ENCODE assay signal across 1 cellular context in the genomic region with DNA sequence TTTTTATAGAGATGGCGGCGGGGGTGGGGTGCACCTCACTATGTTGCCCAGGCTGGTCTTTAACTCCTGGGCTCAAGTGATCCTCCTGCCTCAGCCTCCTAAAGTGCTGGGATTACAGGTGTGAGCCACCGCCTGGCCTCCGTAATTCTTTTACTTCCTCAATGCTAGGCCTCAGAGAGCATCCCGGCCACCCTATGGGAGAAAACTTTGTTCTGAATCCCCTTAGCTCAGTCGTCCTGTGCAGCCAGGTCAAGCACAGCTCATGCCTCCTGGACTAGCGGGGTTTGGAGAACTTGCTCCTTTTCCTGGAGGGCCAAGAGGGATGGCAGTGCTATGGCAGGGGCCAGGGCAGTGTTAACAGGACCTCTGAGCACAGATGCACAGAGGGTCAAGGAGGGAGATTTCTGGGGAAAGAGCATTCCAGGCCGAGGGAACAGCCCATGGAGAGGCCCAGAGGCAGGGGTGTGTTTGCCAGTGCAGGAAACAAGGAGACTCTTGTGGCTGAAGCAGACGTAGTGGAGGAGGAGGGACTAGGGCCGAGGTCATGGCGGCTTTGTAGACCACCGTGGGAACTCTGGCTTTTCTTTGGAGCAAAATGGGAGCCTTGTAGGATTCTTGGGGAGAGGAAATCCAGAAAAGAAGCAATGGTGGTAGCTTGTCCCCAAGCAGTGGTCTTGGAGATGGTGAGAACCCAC.
TF ChIP-seq lines count a peak whose summit lies in the region.

No MANE protein-coding gene starts in this region.

TF ChIP-seq in IMR-90, 13 proteins besides CTCF, POLR2A, EP300 and RAD21:
- TF ChIP-seq FOS (IDR thresholded peaks at IDR 0.05; ENCODE audit: low read depth, low read length), result no peak
- TF ChIP-seq, protein P1, sequence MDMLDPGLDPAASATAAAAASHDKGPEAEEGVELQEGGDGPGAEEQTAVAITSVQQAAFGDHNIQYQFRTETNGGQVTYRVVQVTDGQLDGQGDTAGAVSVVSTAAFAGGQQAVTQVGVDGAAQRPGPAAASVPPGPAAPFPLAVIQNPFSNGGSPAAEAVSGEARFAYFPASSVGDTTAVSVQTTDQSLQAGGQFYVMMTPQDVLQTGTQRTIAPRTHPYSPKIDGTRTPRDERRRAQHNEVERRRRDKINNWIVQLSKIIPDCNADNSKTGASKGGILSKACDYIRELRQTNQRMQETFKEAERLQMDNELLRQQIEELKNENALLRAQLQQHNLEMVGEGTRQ (IDR thresholded peaks at IDR 0.05; ENCODE audit: low read depth, low read length), result no peak
- no peak for TF ChIP-seq RFX5 (IDR thresholded peaks at IDR 0.05; ENCODE audit: low read depth, low read length)
- TF ChIP-seq CHD1 (IDR thresholded peaks at IDR 0.05; ENCODE audit: low read depth, low read length), result no peak
- no peak for TF ChIP-seq BHLHE40 (IDR thresholded peaks at IDR 0.05; ENCODE audit: low read depth, low read length)
- no peak for TF ChIP-seq SMC3 (IDR thresholded peaks at IDR 0.05; ENCODE audit: low read depth, low read length)
- TF ChIP-seq, protein P2, sequence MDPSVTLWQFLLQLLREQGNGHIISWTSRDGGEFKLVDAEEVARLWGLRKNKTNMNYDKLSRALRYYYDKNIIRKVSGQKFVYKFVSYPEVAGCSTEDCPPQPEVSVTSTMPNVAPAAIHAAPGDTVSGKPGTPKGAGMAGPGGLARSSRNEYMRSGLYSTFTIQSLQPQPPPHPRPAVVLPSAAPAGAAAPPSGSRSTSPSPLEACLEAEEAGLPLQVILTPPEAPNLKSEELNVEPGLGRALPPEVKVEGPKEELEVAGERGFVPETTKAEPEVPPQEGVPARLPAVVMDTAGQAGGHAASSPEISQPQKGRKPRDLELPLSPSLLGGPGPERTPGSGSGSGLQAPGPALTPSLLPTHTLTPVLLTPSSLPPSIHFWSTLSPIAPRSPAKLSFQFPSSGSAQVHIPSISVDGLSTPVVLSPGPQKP (IDR thresholded peaks at IDR 0.05; ENCODE audit: borderline replicate concordance, low read depth, low read length), result no peak
- no peak for TF ChIP-seq MAZ (IDR thresholded peaks at IDR 0.05; ENCODE audit: borderline replicate concordance, low read depth, low read length)
- TF ChIP-seq NFE2L2 (IDR thresholded peaks at IDR 0.05; ENCODE audit: low read depth, low read length), result no peak
- no peak for TF ChIP-seq MXI1 (IDR thresholded peaks at IDR 0.05; ENCODE audit: borderline replicate concordance, low read depth, low read length)
- no peak for TF ChIP-seq MAFK (IDR thresholded peaks at IDR 0.05; ENCODE audit: low read depth, low read length)
- no peak for TF ChIP-seq CEBPB (IDR thresholded peaks at IDR 0.05; ENCODE audit: low read depth, low read length)
- TF ChIP-seq RCOR1 (IDR thresholded peaks at IDR 0.05; ENCODE audit: insufficient replicate concordance, low read length), result no peak
